Comparison of ENCODE assay signal across 16 cellular contexts in genomic region chr15:93470042-93470441, GRCh38.
A peak's percentile ranks its signal among the peaks of the same experiment; 100 is the strongest.
DNase-seq lines count a peak whose midpoint lies in the region; ATAC-seq, FAIRE-seq and TF ChIP-seq lines count a peak whose summit lies in the region.
"Had no signal": no experiment of that assay in that cellular context is flagged by ENCODE, and none has a peak within 500 bp of the region (broad histone marks: within the 10 kb centered on the region; RNA-seq: fewer than 3 reads in every experiment).

No MANE protein-coding gene starts in this region.

- H3K36me3 Mint-ChIP-seq in mesothelial cell of epicardium, result no peaks in the 10 kb centered on the region
- no peaks in the 10 kb centered on the region for H3K36me3 Mint-ChIP-seq in CD8-positive, alpha-beta T cell
- H3K36me3 Mint-ChIP-seq in natural killer cell treated with Interleukin-12 subunit alpha and Interleukin-12 subunit beta and Interleukin-15 and Interleukin-18, amount 100 ng/mL, for 72 hours, result no peaks in the 10 kb centered on the region
- H3K36me3 Mint-ChIP-seq: CD14-positive monocyte; CD8-positive, alpha-beta memory T cell had no signal

- TF ChIP-seq CTCF in H1 (IDR thresholded peaks at IDR 0.05; ENCODE audit: control extremely low read depth in 1 of 3, insufficient read depth in 1 of 3, low read depth in 1 of 3, low read length in 3 of 3) (no peak), mesothelial cell of epicardium (IDR thresholded peaks at IDR 0.05; ENCODE audit: unreplicated experiment) (no peak)
- TF ChIP-seq CTCF in CD8-positive, alpha-beta T cell (IDR thresholded peaks at IDR 0.05), result no peak

- TF ChIP-seq RAD21 in H1 (IDR thresholded peaks at IDR 0.05 in 1 of 2, conservative IDR thresholded peaks at IDR 0.05 in 1 of 2; ENCODE audit: low read depth in 2 of 2, low read length in 2 of 2), result no peak

- TF ChIP-seq EP300 in H1 (IDR thresholded peaks at IDR 0.05; ENCODE audit: borderline replicate concordance in 1 of 2, low read depth in 2 of 2, low read length in 2 of 2), result no peak

- H4K91ac ChIP-seq in H1 (replicated peaks; ENCODE audit: insufficient read length, low read length), result no peak overlapping the region

- H3K4me1 ChIP-seq in Karpas-422 (ENCODE audit: low read length) (peaks cover 16% of the 10 kb centered on the region), H1 (replicated peaks in 1 of 4; ENCODE audit: control insufficient read depth in 3 of 4, insufficient read depth in 4 of 4, low read length in 3 of 4) (peaks cover 0 to 10% (median 7%) of the 10 kb centered on the region in 4 experiments; a peak in 3 of 7 replicates)
- H3K4me1 ChIP-seq in CD8-positive, alpha-beta T cell (ENCODE audit: insufficient read depth, low read length), result no peaks in the 10 kb centered on the region
- H3K4me1 ChIP-seq: Caco-2 had no signal

- WGBS in H1 (ENCODE audit: extremely low coverage in 1 of 2, insufficient coverage in 1 of 2, insufficient read length in 1 of 2, insufficient replicate concordance in 2 of 2, low coverage in 1 of 2, low lambda C conversion rate in 2 of 2, missing lambda C conversion rate in 1 of 2), 2 experiments, result 74% methylated on average over 10 of the region's 13 CpGs; no CpG with 5 or more reads in 1 of the 2 experiments

- H2BK5ac ChIP-seq in H1 (ENCODE audit: low read depth, low read length), result no peak overlapping the region

- H3K18ac ChIP-seq in H1 (ENCODE audit: extremely low read depth, low read length), result no peak overlapping the region; the same call in 1 of the 2 replicates

- H3K56ac ChIP-seq in H1 (replicated peaks; ENCODE audit: insufficient read length, low read depth, low read length), result no peak overlapping the region

- H3K27me3 Mint-ChIP-seq in mesothelial cell of epicardium (ENCODE audit: low read depth), result no peaks in the 10 kb centered on the region
- no peaks in the 10 kb centered on the region for H3K27me3 Mint-ChIP-seq in CD8-positive, alpha-beta T cell (ENCODE audit: low read depth)
- H3K27me3 Mint-ChIP-seq in natural killer cell treated with Interleukin-12 subunit alpha and Interleukin-12 subunit beta and Interleukin-15 and Interleukin-18, amount 100 ng/mL, for 72 hours, result peaks cover 20 to 23% of the 10 kb centered on the region in 2 donors

- H3K27me3 ChIP-seq in Karpas-422 (ENCODE audit: low read length) (no peaks in the 10 kb centered on the region), H1 (replicated peaks in 1 of 4; ENCODE audit: control insufficient read depth in 3 of 4, extremely low read depth in 1 of 4, insufficient read depth in 3 of 4, low read length in 3 of 4) (no peaks in the 10 kb centered on the region)
- H3K27me3 ChIP-seq in CD8-positive, alpha-beta T cell (ENCODE audit: insufficient read depth, low read length), result no peaks in the 10 kb centered on the region

- H3K23ac ChIP-seq in H1 (ENCODE audit: insufficient read length), result no peak overlapping the region

- H3K36me3 ChIP-seq in Karpas-422 (ENCODE audit: insufficient read depth, low read length) (no peaks in the 10 kb centered on the region), H1 (ENCODE audit: control insufficient read depth in 2 of 4, insufficient read depth in 4 of 4, low read length in 3 of 4) (no peaks in the 10 kb centered on the region)
- H3K36me3 ChIP-seq in CD8-positive, alpha-beta T cell (ENCODE audit: insufficient read depth, low read length), result no peaks in the 10 kb centered on the region

- H3K23me2 ChIP-seq in H1 (ENCODE audit: low read depth, low read length), result no peaks in the 10 kb centered on the region

- peak overlapping the region; percentile 21 for H4K5ac ChIP-seq in H1 (ENCODE audit: insufficient read length, low read depth, low read length)

- peaks cover 9% of the 10 kb centered on the region for H3K4me1 Mint-ChIP-seq in mesothelial cell of epicardium
- H3K4me1 Mint-ChIP-seq in CD8-positive, alpha-beta T cell (ENCODE audit: low read depth), result no peaks in the 10 kb centered on the region
- no peaks in the 10 kb centered on the region for H3K4me1 Mint-ChIP-seq in natural killer cell treated with Interleukin-12 subunit alpha and Interleukin-12 subunit beta and Interleukin-15 and Interleukin-18, amount 100 ng/mL, for 72 hours (ENCODE audit: low read depth in 2 of 2)
- H3K4me1 Mint-ChIP-seq: CD8-positive, alpha-beta memory T cell had no signal

- H3K27ac Mint-ChIP-seq in mesothelial cell of epicardium, result no peak overlapping the region
- no peak overlapping the region for H3K27ac Mint-ChIP-seq in CD8-positive, alpha-beta T cell
- H3K27ac Mint-ChIP-seq in natural killer cell treated with Interleukin-12 subunit alpha and Interleukin-12 subunit beta and Interleukin-15 and Interleukin-18, amount 100 ng/mL, for 72 hours, result no peak overlapping the region
- H3K27ac Mint-ChIP-seq: CD14-positive monocyte had no signal

- DNase-seq in Daoy (ENCODE audit: low read depth) (peak; percentile 54), Karpas-422 (peak; percentile 21), H1 (ENCODE audit: low read depth in 1 of 2, low spot score in 2 of 2) (no peak), medulla oblongata (ENCODE audit: extremely low spot score) (peak; percentile 35), mesothelial cell of epicardium (ENCODE audit: low spot score in 2 of 2, unreplicated experiment in 2 of 2) (no peak)
- DNase-seq in CD8-positive, alpha-beta T cell, result no peak
- no peak for DNase-seq in activated naive CD4-positive, alpha-beta T cell treated with anti-CD3 and anti-CD28 coated beads, Interleukin-2, amount 50 U/mL, for 16 hours
- no peak for DNase-seq in natural killer cell treated with Interleukin-12 subunit alpha and Interleukin-12 subunit beta and Interleukin-15 and Interleukin-18, amount 100 ng/mL, for 72 hours (ENCODE audit: low spot score)
- DNase-seq: Caco-2; CD8-positive, alpha-beta memory T cell; DND-41; KBM-7 had no signal

- H2AFZ ChIP-seq in Karpas-422 (ENCODE audit: low read length), result no peak overlapping the region
- no peak overlapping the region for H2AFZ ChIP-seq in H1 (ENCODE audit: low read length)

- no peak for FAIRE-seq in H1 (lab: Jason Lieb, UNC)
- FAIRE-seq: H54 had no signal

- H3K9ac ChIP-seq in Karpas-422 (ENCODE audit: low read length) (no peak overlapping the region), H1 (replicated peaks in 1 of 4; ENCODE audit: extremely low read depth in 1 of 4, low read depth in 3 of 4, low read length in 3 of 4) (no peak overlapping the region)

- CTCF ChIA-PET in H1 (lab: Charles Lee; ENCODE audit: partially characterized antibody), result interaction anchor here (0.6 to 0.9 kb wide), 2 partner anchors 60 to 650 kb away, joined by 3 read pairs; no protein-coding TSS in a partner anchor
- CTCF ChIA-PET in CD8-positive, alpha-beta T cell (lab: Charles Lee), result no interaction called here

- H3K79me1 ChIP-seq in H1 (ENCODE audit: low read depth, low read length), result no peaks in the 10 kb centered on the region

- H3K27ac ChIP-seq in Karpas-422 (ENCODE audit: low read length) (no peak overlapping the region), H1 (ENCODE audit: low read depth, low read length) (no peak overlapping the region)
- H3K27ac ChIP-seq in CD8-positive, alpha-beta T cell (ENCODE audit: low read depth, low read length), result no peak overlapping the region
- H3K27ac ChIP-seq: 22Rv1, HL-60 had no signal

- H3K9me3 ChIP-seq in Karpas-422 (ENCODE audit: low read length) (no peaks in the 10 kb centered on the region), H1 (ENCODE audit: insufficient read depth in 2 of 2, low read depth in 1 of 2, low read length in 1 of 2) (no peaks in the 10 kb centered on the region; a peak in 1 of 4 replicates)
- H3K9me3 ChIP-seq in CD8-positive, alpha-beta T cell (ENCODE audit: low read length), result no peaks in the 10 kb centered on the region
- H3K9me3 ChIP-seq: Caco-2 had no signal

- H2BK20ac ChIP-seq in H1 (ENCODE audit: low read length), result no peak overlapping the region

- H3K4me3 ChIP-seq in Karpas-422 (ENCODE audit: low read length) (no peak overlapping the region), H1 (ENCODE audit: extremely low read depth in 1 of 4, insufficient read depth in 2 of 4, low read depth in 3 of 4, low read length in 4 of 4) (no peak overlapping the region)
- H3K4me3 ChIP-seq in CD8-positive, alpha-beta T cell (ENCODE audit: low read depth, low read length), result no peak overlapping the region

- no peak overlapping the region for H2BK12ac ChIP-seq in H1 (ENCODE audit: low read depth, low read length)

- no peaks in the 10 kb centered on the region for H3K9me2 ChIP-seq in Karpas-422 (replicated peaks; ENCODE audit: insufficient read depth, low read length)

- H4K20me1 ChIP-seq in Karpas-422 (ENCODE audit: insufficient read depth, low read depth, low read length), result no peaks in the 10 kb centered on the region
- no peaks in the 10 kb centered on the region for H4K20me1 ChIP-seq in H1 (replicated peaks in 1 of 2; ENCODE audit: control insufficient read depth in 1 of 2, insufficient read depth in 2 of 2, low read length in 2 of 2)

- no peak overlapping the region for H2AK5ac ChIP-seq in H1 (ENCODE audit: low read depth, low read length)

- peak overlapping the region; percentile 78; the same call in 1 of the 2 replicates for H4K8ac ChIP-seq in H1 (ENCODE audit: extremely low read depth, insufficient read depth, low read length)

- peak overlapping the region; percentile 22 for H3K4ac ChIP-seq in H1 (replicated peaks; ENCODE audit: insufficient read length, low read depth, low read length)

- no peak for TF ChIP-seq POLR2A in H1 (IDR thresholded peaks at IDR 0.05; ENCODE audit: control extremely low read depth in 1 of 2, low read depth in 2 of 2, low read length in 2 of 2)

- H2BK120ac ChIP-seq in H1 (replicated peaks; ENCODE audit: low read depth, low read length), result no peak overlapping the region

- ATAC-seq in CD8-positive, alpha-beta T cell, result no peak
- ATAC-seq in natural killer cell treated with Interleukin-12 subunit alpha and Interleukin-12 subunit beta and Interleukin-15 and Interleukin-18, amount 100 ng/mL, for 72 hours, result no peak

- intact Hi-C loops in CD8-positive, alpha-beta T cell (cut with DNase I, micrococcal nuclease), result no loop called here

- H3K79me2 ChIP-seq in Karpas-422 (ENCODE audit: low read length) (no peaks in the 10 kb centered on the region), H1 (ENCODE audit: control insufficient read depth in 1 of 2, insufficient read depth in 2 of 2, low read length in 2 of 2) (no peaks in the 10 kb centered on the region)

- POLR2A ChIA-PET in H1 (lab: Charles Lee; ENCODE audit: partially characterized antibody), result no interaction called here
- POLR2A ChIA-PET in CD8-positive, alpha-beta T cell (lab: Charles Lee), result no interaction called here

- no peaks in the 10 kb centered on the region for H3K9me3 Mint-ChIP-seq in mesothelial cell of epicardium
- no peaks in the 10 kb centered on the region for H3K9me3 Mint-ChIP-seq in CD8-positive, alpha-beta T cell
- H3K9me3 Mint-ChIP-seq in natural killer cell treated with Interleukin-12 subunit alpha and Interleukin-12 subunit beta and Interleukin-15 and Interleukin-18, amount 100 ng/mL, for 72 hours, result no peaks in the 10 kb centered on the region
- H3K9me3 Mint-ChIP-seq: CD8-positive, alpha-beta memory T cell had no signal

- H3K14ac ChIP-seq in H1 (ENCODE audit: insufficient read length), result no peak overlapping the region

- H3K4me2 ChIP-seq in Karpas-422 (ENCODE audit: low read depth, low read length, poor library complexity, severe bottlenecking) (no peak overlapping the region), H1 (ENCODE audit: insufficient read depth in 1 of 2, low read depth in 2 of 2, low read length in 2 of 2) (peak overlapping the region in 1 of 2 experiments; percentile 37; a peak in 1 of 4 replicates)

- no peak overlapping the region for H2BK15ac ChIP-seq in H1 (ENCODE audit: low read length)

- H3K4me3 Mint-ChIP-seq in mesothelial cell of epicardium, result no peak overlapping the region
- H3K4me3 Mint-ChIP-seq in CD8-positive, alpha-beta T cell, result no peak overlapping the region
- H3K4me3 Mint-ChIP-seq in natural killer cell treated with Interleukin-12 subunit alpha and Interleukin-12 subunit beta and Interleukin-15 and Interleukin-18, amount 100 ng/mL, for 72 hours, result no peak overlapping the region
- H3K4me3 Mint-ChIP-seq: CD14-positive monocyte; CD8-positive, alpha-beta memory T cell had no signal

Comparison
In these comparisons a context has a peak if more than half of its experiments do, and no peak if none do; other contexts are left out.
1. DNase-seq: peak in Daoy (single experiment), Karpas-422 (single experiment) and medulla oblongata (single experiment); none in H1 (0 of 2), mesothelial cell of epicardium (0 of 2), CD8-positive, alpha-beta T cell (0 of 7), activated naive CD4-positive, alpha-beta T cell treated with anti-CD3 and anti-CD28 coated beads, Interleukin-2, amount 50 U/mL, for 16 hours (single experiment) and natural killer cell treated with Interleukin-12 subunit alpha and Interleukin-12 subunit beta and Interleukin-15 and Interleukin-18, amount 100 ng/mL, for 72 hours (single experiment).